In the genomic region with DNA sequence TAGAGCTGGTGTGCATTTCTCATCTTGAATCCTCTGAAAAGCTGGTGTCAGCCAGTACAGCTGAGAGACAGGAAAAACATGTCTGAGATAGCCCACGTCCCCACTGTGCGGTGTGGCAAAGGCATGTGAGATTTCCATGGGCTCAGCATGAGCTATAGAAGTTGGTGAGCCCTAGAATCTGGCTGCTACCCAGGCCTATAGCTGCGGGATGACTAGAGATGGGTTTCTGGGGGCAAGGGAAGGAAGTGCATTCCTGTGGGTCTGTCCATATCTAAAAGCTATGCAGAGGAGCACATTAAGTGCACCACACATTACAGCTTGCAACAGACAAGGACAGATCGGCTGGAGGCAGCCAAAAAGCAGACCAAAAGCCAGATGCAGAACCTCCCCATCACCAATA, we compare ENCODE assay signal across 19 cellular contexts. TPM values are rescaled to one million over a fixed set of nuclear protein-coding genes. Genes with fewer than 3 reads are reported as not detected.
A peak's percentile ranks its signal among the peaks of the same experiment; 100 is the strongest.
DNase-seq lines count a peak whose midpoint lies in the region; ATAC-seq and TF ChIP-seq lines count a peak whose summit lies in the region.
"Had no signal": no experiment of that assay in that cellular context is flagged by ENCODE, and none has a peak within 500 bp of the region (broad histone marks: within the 10 kb centered on the region; RNA-seq: fewer than 3 reads in every experiment).

No MANE protein-coding gene starts in this region.

- no peak overlapping the region for H3K4me3 ChIP-seq in lung
- H3K4me3 ChIP-seq: coronary artery, GM12878, lower lobe of right lung had no signal

- DNase-seq in AG08396 (ENCODE audit: low spot score) (peak; percentile 18), H4 (ENCODE audit: low spot score) (peak; percentile 39), amniotic stem cell (lab: John Stamatoyannopoulos, UW) (peak; percentile 7), lung (ENCODE audit: low spot score) (no peak), progenitor cell of endocrine pancreas (ENCODE audit: low spot score, unreplicated experiment) (no peak), Right ventricle myocardium inferior (ENCODE audit: missing footprints) (no peak)
- DNase-seq: activated CD4-positive, alpha-beta T cell treated with anti-CD3 and anti-CD28 coated beads for 1 hour; activated naive CD8-positive, alpha-beta T cell treated with anti-CD3 and anti-CD28 coated beads, Interleukin-2, amount 10 ng/mL, durations not matched to agents 7 days and 5 days; DMS53; erythroblast; KG1; lower lobe of right lung; NCI-H1694 treated with DMSO at 0.1 percent for 48 hours; NCI-H510A; PC-3 had no signal

- no peaks in the 10 kb centered on the region for H3K9me3 ChIP-seq in lung (ENCODE audit: control insufficient read depth in 2 of 2, insufficient read depth in 1 of 2, low read length in 1 of 2)
- H3K9me3 ChIP-seq: lower lobe of right lung had no signal

- H3K4me1 Mint-ChIP-seq in progenitor cell of endocrine pancreas (ENCODE audit: low read depth), result peaks cover 8% of the 10 kb centered on the region
- H3K4me1 Mint-ChIP-seq: activated naive CD8-positive, alpha-beta T cell treated with anti-CD3 and anti-CD28 coated beads, Interleukin-2, amount 10 ng/mL, durations not matched to agents 7 days and 5 days had no signal

- H3K27me3 ChIP-seq in lung (ENCODE audit: control insufficient read depth, insufficient read depth), result no peaks in the 10 kb centered on the region

- no peaks in the 10 kb centered on the region for H3K36me3 ChIP-seq in lung (ENCODE audit: control insufficient read depth in 2 of 2, insufficient read depth in 2 of 2, low read length in 2 of 2)
- H3K36me3 ChIP-seq: lower lobe of right lung had no signal

- H3K9me3 Mint-ChIP-seq in progenitor cell of endocrine pancreas (ENCODE audit: low read depth), result no peaks in the 10 kb centered on the region
- H3K9me3 Mint-ChIP-seq: activated naive CD8-positive, alpha-beta T cell treated with anti-CD3 and anti-CD28 coated beads, Interleukin-2, amount 10 ng/mL, durations not matched to agents 7 days and 5 days had no signal

- H3K4me1 ChIP-seq in lung (ENCODE audit: control insufficient read depth in 2 of 2, insufficient read depth in 2 of 2, low read length in 2 of 2), result peaks cover 0 to 1% of the 10 kb centered on the region in 2 donors
- H3K4me1 ChIP-seq: lower lobe of right lung had no signal

- H3K27ac Mint-ChIP-seq in progenitor cell of endocrine pancreas, result no peak overlapping the region
- H3K27ac Mint-ChIP-seq: activated naive CD8-positive, alpha-beta T cell treated with anti-CD3 and anti-CD28 coated beads, Interleukin-2, amount 10 ng/mL, durations not matched to agents 7 days and 5 days had no signal

- 29 to 45% methylated on average over 4 of the region's 4 CpGs for WGBS in lung, 2 donors

- peak; percentile 46 for ATAC-seq in lung (ENCODE audit: insufficient read depth, low FRiP score)
- no peak for ATAC-seq in Right ventricle myocardium inferior
- ATAC-seq in GM19035 (IDR thresholded peaks at IDR 0.05; ENCODE audit: unreplicated experiment), result no peak
- no peak for ATAC-seq in HG02623 (IDR thresholded peaks at IDR 0.05; ENCODE audit: unreplicated experiment)
- ATAC-seq: GM12878, PC-3 had no signal

- no peaks in the 10 kb centered on the region for H3K36me3 Mint-ChIP-seq in progenitor cell of endocrine pancreas (ENCODE audit: insufficient read depth)
- H3K36me3 Mint-ChIP-seq: activated naive CD8-positive, alpha-beta T cell treated with anti-CD3 and anti-CD28 coated beads, Interleukin-2, amount 10 ng/mL, durations not matched to agents 7 days and 5 days had no signal

- H3K27me3 Mint-ChIP-seq in progenitor cell of endocrine pancreas, result peaks cover 3% of the 10 kb centered on the region

- intact Hi-C loops in Right ventricle myocardium inferior (cut with DNase I), result no loop called here

- H3K27ac ChIP-seq in lung (ENCODE audit: low read depth in 1 of 2, low read length in 1 of 2), result no peak overlapping the region
- H3K27ac ChIP-seq: coronary artery, lower lobe of right lung had no signal

- TF ChIP-seq CTCF in lung (IDR thresholded peaks at IDR 0.05; ENCODE audit: control extremely low read depth, extremely low read depth), result no peak
- no peak for TF ChIP-seq CTCF in progenitor cell of endocrine pancreas (IDR thresholded peaks at IDR 0.05; ENCODE audit: unreplicated experiment)

- no peak overlapping the region for H3K4me3 Mint-ChIP-seq in progenitor cell of endocrine pancreas (ENCODE audit: low read depth)
- H3K4me3 Mint-ChIP-seq: activated naive CD8-positive, alpha-beta T cell treated with anti-CD3 and anti-CD28 coated beads, Interleukin-2, amount 10 ng/mL, durations not matched to agents 7 days and 5 days had no signal

RNA-seq across cellular contexts. Expression of gene RANBP3L, which starts 55.7 kb away (rescaled TPM):
- 1.6 and 8.7 TPM in 2 replicates for total RNA-seq in H4 (2014; rRNA removed; shearing (Covaris generic))
- total RNA-seq in lung, result 1 to 10 TPM; 1.1 to 2.3 TPM
- polyA plus RNA-seq in lung, result under 1 TPM; 0.08 to 0.21 TPM
- not detected in 2 replicates for total RNA-seq in progenitor cell of endocrine pancreas
- 0.49 TPM for total RNA-seq in Right ventricle myocardium inferior
- total RNA-seq: activated naive CD8-positive, alpha-beta T cell treated with anti-CD3 and anti-CD28 coated beads, Interleukin-2, amount 10 ng/mL, durations not matched to agents 7 days and 5 days; PC-3 had no signal

Comparison
In these comparisons a context has a peak if more than half of its experiments do, and no peak if none do; other contexts are left out.
1. DNase-seq: peak in AG08396 (single experiment), H4 (single experiment) and amniotic stem cell (single experiment); none in lung (single experiment), progenitor cell of endocrine pancreas (single experiment) and Right ventricle myocardium inferior (single experiment).